In the genomic region with DNA sequence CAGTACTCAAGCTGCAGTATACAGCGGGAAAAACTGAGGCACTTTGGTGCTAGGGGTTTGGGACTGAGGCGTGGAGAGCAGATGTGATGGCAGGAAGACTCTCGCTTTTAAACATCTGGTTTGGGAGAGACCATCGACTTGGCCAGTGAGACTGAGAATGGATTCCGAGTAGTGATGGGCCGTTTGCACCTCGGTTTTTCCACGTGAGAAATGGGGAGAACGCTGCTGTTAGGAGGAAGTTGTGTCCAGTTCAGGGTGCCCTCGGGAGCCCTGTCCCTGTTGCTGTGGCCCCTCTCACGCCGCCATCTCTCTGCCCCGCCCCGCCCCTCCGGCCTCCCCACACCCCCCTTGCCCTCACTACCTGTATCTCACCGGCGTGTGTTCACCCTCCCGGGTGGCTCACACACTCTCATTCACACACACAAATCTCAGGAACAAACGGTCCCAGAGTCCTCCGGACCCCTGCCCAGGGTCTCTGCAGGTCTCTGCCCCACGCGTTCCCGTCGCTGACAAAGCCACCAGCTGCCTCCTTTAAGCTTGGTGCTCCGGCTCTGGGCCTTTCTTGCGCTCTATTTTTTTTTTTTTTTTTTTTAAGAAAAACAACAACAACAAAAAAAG, we compare ENCODE assay signal across 8 cellular contexts. TPM values are rescaled to one million over a fixed set of nuclear protein-coding genes. Genes with fewer than 3 reads are reported as not detected.
A peak's percentile ranks its signal among the peaks of the same experiment; 100 is the strongest.
DNase-seq lines count a peak whose midpoint lies in the region; ATAC-seq, FAIRE-seq and TF ChIP-seq lines count a peak whose summit lies in the region.

No MANE protein-coding gene starts in this region.

- DNase-seq in colonic mucosa (no peak), nephron progenitor cell (no peak), sciatic nerve (ENCODE audit: low spot score) (no peak), small intestine (no peak)

- peak overlapping the region; percentile 94 for H3K4me3 ChIP-seq in BLaER1
- H3K4me3 ChIP-seq in colonic mucosa: peak overlapping the region; percentile 59
- no peak overlapping the region for H3K4me3 ChIP-seq in small intestine (ENCODE audit: low read depth in 1 of 2, low read length in 2 of 2)

- peak overlapping the region; percentile 89 for H3K4me2 ChIP-seq in BLaER1

- H3K27me3 Mint-ChIP-seq in nephron progenitor cell (ENCODE audit: low read depth, poor library complexity): peaks cover 3% of the 10 kb centered on the region

- H4K20me1 ChIP-seq in BLaER1: peaks cover 62% of the 10 kb centered on the region

- H3K36me3 ChIP-seq in BLaER1 (peaks cover 19% of the 10 kb centered on the region; the same call in 1 of the 2 replicates), KOPT-K1 (ENCODE audit: insufficient read depth, low read length) (no peaks in the 10 kb centered on the region), colonic mucosa (no peaks in the 10 kb centered on the region), small intestine (ENCODE audit: control insufficient read depth in 2 of 2, insufficient read depth in 2 of 2, low read length in 2 of 2) (no peaks in the 10 kb centered on the region)

- peaks cover 24% of the 10 kb centered on the region for H3K36me3 Mint-ChIP-seq in nephron progenitor cell (ENCODE audit: low read depth)

- 58 to 74% (median 69%) methylated on average over 26 of the region's 26 CpGs for WGBS in small intestine, 3 donors

- H3K27ac ChIP-seq in BLaER1: peak overlapping the region; percentile 61
- peak overlapping the region; percentile 49 for H3K27ac ChIP-seq in KOPT-K1 (ENCODE audit: low read depth, low read length, poor library complexity, severe bottlenecking)
- peak overlapping the region; percentile 31 for H3K27ac ChIP-seq in colonic mucosa
- H3K27ac ChIP-seq in small intestine (ENCODE audit: low read depth in 1 of 2, low read length in 1 of 2): peak overlapping the region in 1 of 2 donors; percentile 59

- H3K27ac Mint-ChIP-seq in nephron progenitor cell: peak overlapping the region; percentile 47

- intact Hi-C loops in colonic mucosa (cut with DNase I) (loop anchor here (10.0 kb wide), 1 partner anchor 53 kb away; no protein-coding TSS in a partner anchor), sciatic nerve (cut with DNase I) (no loop called here)

- H3K9ac ChIP-seq in BLaER1 (peak overlapping the region; percentile 80), colonic mucosa (ENCODE audit: low read depth in 2 of 2, low read length in 2 of 2) (peak overlapping the region in 1 of 2 donors; percentile 59)

- ATAC-seq in sciatic nerve (no peak), GM19395 (IDR thresholded peaks at IDR 0.05; ENCODE audit: unreplicated experiment) (no peak), HG03025 (IDR thresholded peaks at IDR 0.05; ENCODE audit: low FRiP score, unreplicated experiment) (no peak)

- H3K9me3 ChIP-seq in BLaER1 (no peaks in the 10 kb centered on the region), KOPT-K1 (ENCODE audit: insufficient read depth, low read length, poor library complexity, severe bottlenecking) (no peaks in the 10 kb centered on the region), colonic mucosa (no peaks in the 10 kb centered on the region), small intestine (ENCODE audit: control insufficient read depth, low read depth) (no peaks in the 10 kb centered on the region)

- peaks cover 48% of the 10 kb centered on the region for H3K4me1 Mint-ChIP-seq in nephron progenitor cell

- peak overlapping the region; percentile 93 for H3K4me3 Mint-ChIP-seq in nephron progenitor cell

- H3K27me3 ChIP-seq in BLaER1 (no peaks in the 10 kb centered on the region), colonic mucosa (no peaks in the 10 kb centered on the region), small intestine (ENCODE audit: control insufficient read depth in 2 of 2, insufficient read depth in 2 of 2, low read length in 2 of 2) (no peaks in the 10 kb centered on the region)

- H3K4me1 ChIP-seq in BLaER1 (peaks cover 38% of the 10 kb centered on the region), colonic mucosa (no peaks in the 10 kb centered on the region), small intestine (ENCODE audit: control insufficient read depth in 2 of 2, insufficient read depth in 1 of 2, low read depth in 1 of 2, low read length in 1 of 2) (peaks cover 0 to 3% of the 10 kb centered on the region in 2 donors)

- FAIRE-seq in small intestine (lab: Jason Lieb, UNC): no peak

- TF ChIP-seq CTCF in colonic mucosa (IDR thresholded peaks at IDR 0.05): no peak
- TF ChIP-seq CTCF in nephron progenitor cell (IDR thresholded peaks at IDR 0.05): no peak

- no peaks in the 10 kb centered on the region for H3K9me3 Mint-ChIP-seq in nephron progenitor cell

RNA-seq across cellular contexts. Expression of a gene that starts 2.7 kb away (rescaled TPM):
- total RNA-seq in colonic mucosa: 1 to 10 TPM; 5.0 to 7.5 TPM
- 17.0 TPM for total RNA-seq in sciatic nerve
- 1 to 10 TPM in 2 of 3 donors, under 1 TPM in 1; 0.81 to 2.6 (median 1.3) TPM for polyA plus RNA-seq in small intestine

RNA-seq across cellular contexts. Expression of a gene that starts 18.9 kb away (rescaled TPM):
- total RNA-seq in colonic mucosa: 10 to 100 TPM; 11.2 to 18.3 TPM
- 39.6 TPM for total RNA-seq in sciatic nerve
- 10 to 100 TPM in 1 of 3 donors, 1 to 10 TPM in 1, under 1 TPM in 1; 0.67 to 14.3 (median 4.9) TPM for polyA plus RNA-seq in small intestine

RNA-seq across cellular contexts. Expression of a gene that starts 30.7 kb away (rescaled TPM):
- total RNA-seq in colonic mucosa: 10 to 100 TPM; 13.7 to 15.6 TPM
- total RNA-seq in sciatic nerve: 15.6 TPM
- polyA plus RNA-seq in small intestine: 10 to 100 TPM in 2 of 3 donors, 1 to 10 TPM in 1; 8.9 to 12.4 (median 12.3) TPM

RNA-seq across cellular contexts. Expression of a gene that starts 37.5 kb away (rescaled TPM):
- total RNA-seq in colonic mucosa (1 to 10 TPM; 7.9 to 8.2 TPM), sciatic nerve (8.7 TPM)
- 1 to 10 TPM; 3.5 to 7.9 (median 5.6) TPM for polyA plus RNA-seq in small intestine

RNA-seq across cellular contexts. Expression of a gene that starts 52.5 kb away (rescaled TPM):
- total RNA-seq in colonic mucosa: 10 to 100 TPM; 13.5 to 48.5 TPM
- 6.2 TPM for total RNA-seq in sciatic nerve
- polyA plus RNA-seq in small intestine: 10 to 100 TPM in 1 of 3 donors, 1 to 10 TPM in 2; 1.6 to 41.7 (median 4.9) TPM

Comparison
In these comparisons a context has a peak if more than half of its experiments do, and no peak if none do; other contexts are left out.
1. H3K4me3 ChIP-seq: peak in BLaER1 (single experiment) and colonic mucosa (single experiment); none in small intestine (0 of 2).